ENCODE assay signal across 9 cellular contexts in the genomic region with DNA sequence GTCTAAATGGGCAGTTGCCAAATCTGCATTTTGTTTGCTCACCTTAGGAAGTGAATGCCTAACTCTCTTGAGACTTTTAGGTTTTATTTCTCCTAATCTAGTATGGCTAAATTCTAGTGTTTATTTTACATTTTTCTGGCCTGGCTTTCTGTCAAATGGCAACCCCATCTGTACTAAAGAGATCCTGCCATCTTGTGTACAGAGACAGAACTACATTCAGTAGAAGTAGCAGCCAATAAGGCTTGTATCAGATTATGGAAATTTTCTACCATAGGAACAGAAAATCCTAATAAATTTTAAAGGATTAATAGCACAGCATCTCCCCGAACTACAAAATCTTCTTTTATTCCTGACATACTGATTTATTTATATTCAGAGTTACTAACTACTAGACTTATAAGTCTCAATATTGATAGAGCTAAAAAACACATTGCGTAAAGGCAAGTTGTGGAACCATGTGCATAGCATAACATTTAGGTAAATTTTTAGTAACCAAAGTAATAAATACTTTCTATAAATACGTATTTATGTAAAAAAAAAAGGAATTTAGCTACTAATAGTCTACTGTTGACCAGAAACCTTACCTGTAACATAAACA. TPM values are rescaled to one million over a fixed set of nuclear protein-coding genes. Genes with fewer than 3 reads are reported as not detected.
DNase-seq lines count a peak whose midpoint lies in the region; ATAC-seq and TF ChIP-seq lines count a peak whose summit lies in the region.
"Had no signal": no experiment of that assay in that cellular context is flagged by ENCODE, and none has a peak within 500 bp of the region (broad histone marks: within the 10 kb centered on the region; RNA-seq: fewer than 3 reads in every experiment).

No MANE protein-coding gene starts in this region.

- TF ChIP-seq EP300 in stomach (IDR thresholded peaks at IDR 0.05), result no peak

- H3K9me3 ChIP-seq in WERI-Rb-1 (ENCODE audit: severe bottlenecking) (no peaks in the 10 kb centered on the region), stomach (no peaks in the 10 kb centered on the region)

- H3K36me3 ChIP-seq in WERI-Rb-1 (no peaks in the 10 kb centered on the region), stomach (no peaks in the 10 kb centered on the region)

- H3K4me3 ChIP-seq in WERI-Rb-1 (ENCODE audit: low read depth, low read length), result no peak overlapping the region
- H3K4me3 ChIP-seq in stomach, result no peak overlapping the region

- H3K27ac ChIP-seq in WERI-Rb-1 (no peak overlapping the region), stomach (no peak overlapping the region)
- H3K27ac ChIP-seq: epithelial cell of prostate had no signal

- H3K4me1 ChIP-seq in stomach, result peaks cover 0 to 10% (median 2%) of the 10 kb centered on the region in 4 donors

- ATAC-seq in Right ventricle myocardium superior (ENCODE audit: poor library complexity), result peak; percentile 57
- no peak for ATAC-seq in Right ventricle myocardium inferior
- ATAC-seq in HG02610 (IDR thresholded peaks at IDR 0.05; ENCODE audit: unreplicated experiment), result peak; percentile 73
- ATAC-seq in left ventricle myocardium superior, result peak; percentile 50

- no peak for TF ChIP-seq POLR2A in stomach (IDR thresholded peaks at IDR 0.05)

- H3K27me3 ChIP-seq in WERI-Rb-1 (ENCODE audit: insufficient read depth, low read depth, severe bottlenecking), result no peaks in the 10 kb centered on the region
- H3K27me3 ChIP-seq in stomach, result no peaks in the 10 kb centered on the region

- peak; percentile 48 for TF ChIP-seq CTCF in WERI-Rb-1 (IDR thresholded peaks at IDR 0.05; ENCODE audit: low read depth, low read length)
- TF ChIP-seq CTCF in stomach (IDR thresholded peaks at IDR 0.05), result peak in 5 of 7 experiments; percentile 51 to 72 (median 68)

- DNase-seq in Right ventricle myocardium superior, result no peak
- no peak for DNase-seq in Right ventricle myocardium inferior (ENCODE audit: missing footprints)
- peak; percentile 45 for DNase-seq in MV-4-11 (lab: John Stamatoyannopoulos, UW)
- DNase-seq in WERI-Rb-1, result no peak
- DNase-seq in left ventricle myocardium superior, result no peak
- DNase-seq in stomach, result no peak
- DNase-seq in GF-D8 (lab: John Stamatoyannopoulos, UW), result no peak

- WGBS in stomach, 5 donors, result 37 to 45% (median 40%) methylated on average over 3 of the region's 3 CpGs

- intact Hi-C loops in Right ventricle myocardium superior (cut with DNase I), result loop anchor here (5.0 kb wide), 1 partner anchor 59 kb away; no protein-coding TSS in a partner anchor
- intact Hi-C loops in Right ventricle myocardium inferior (cut with DNase I), result no loop called here
- intact Hi-C loops in left ventricle myocardium superior (cut with micrococcal nuclease), result loop anchor here (5.0 kb wide), 1 partner anchor 264 kb away; no protein-coding TSS in a partner anchor
- intact Hi-C loops in stomach (cut with DNase I; ENCODE audit: low total_unique reads), result loop anchor here (10.0 kb wide), 1 partner anchor 61 kb away; no protein-coding TSS in a partner anchor

RNA-seq across cellular contexts. Expression of a gene that starts 45.5 kb away (rescaled TPM):
- total RNA-seq in Right ventricle myocardium superior (10.4 TPM), Right ventricle myocardium inferior (12.6 TPM), left ventricle myocardium superior (13.4 TPM), stomach (10 to 100 TPM in 2 of 5 donors, 1 to 10 TPM in 2, not detected in 1; 2.2 to 58.2 (median 22.2) TPM)
- 1 to 10 TPM; 2.0 to 2.8 (median 2.3) TPM for polyA plus RNA-seq in stomach
